Comparison of ENCODE assay signal across 1 cellular context in the genomic region with DNA sequence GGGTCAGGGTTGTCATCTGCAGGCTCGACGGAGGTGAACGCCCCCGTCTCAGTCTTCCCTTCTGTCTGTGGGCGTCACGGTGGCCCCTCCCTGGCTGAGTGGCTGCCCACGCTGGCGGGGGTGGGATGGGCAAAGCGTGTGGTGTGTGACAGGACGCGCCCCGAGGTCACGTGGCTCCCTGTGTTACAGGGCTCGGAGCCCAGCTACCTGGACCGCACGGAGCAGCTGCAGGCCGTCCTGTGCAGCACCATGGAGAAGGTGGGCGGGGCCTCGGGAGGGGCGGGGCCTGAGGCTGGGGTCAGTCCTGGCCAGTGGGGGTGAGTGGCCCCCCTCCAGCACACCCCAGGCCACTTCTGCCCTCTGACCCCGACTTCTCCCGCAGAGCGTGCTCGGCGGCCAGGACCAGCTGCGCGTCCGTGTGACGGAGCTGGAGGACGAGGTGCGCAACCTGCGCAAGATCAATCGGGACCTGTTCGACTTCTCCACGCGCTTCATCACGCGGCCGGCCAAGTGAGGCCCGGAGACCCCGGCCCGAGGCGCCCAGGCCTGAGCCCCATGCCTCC.
TF ChIP-seq lines count a peak whose summit lies in the region.

No MANE protein-coding gene starts in this region.

TF ChIP-seq in K562, 482 proteins besides CTCF, POLR2A, EP300 and RAD21:
- TF ChIP-seq POLR2G (IDR thresholded peaks at IDR 0.05; ENCODE audit: low read depth, low read length) (peak; percentile 42), EGR1 (conservative IDR thresholded peaks at IDR 0.05) (peak; percentile 26; the same call in 1 of the 2 replicates), CAMTA2 (CRISPR knock-in tag; conservative IDR thresholded peaks at IDR 0.05) (no peak), SUPT5H (IDR thresholded peaks at IDR 0.05) (0 out of 2 replicates have a peak, but pooled peaks have one; percentile 31), PHF21A (IDR thresholded peaks at IDR 0.05; ENCODE audit: borderline replicate concordance, low read depth) (peak; percentile 72; the same call in 1 of the 2 replicates), RBM22 (IDR thresholded peaks at IDR 0.05; ENCODE audit: low read depth, low read length, poor library complexity, severe bottlenecking) (peak; percentile 25), HIVEP1 (CRISPR knock-in tag; IDR thresholded peaks at IDR 0.05) (no peak), HMGN3 (IDR thresholded peaks at IDR 0.05; ENCODE audit: borderline replicate concordance, extremely low read depth, insufficient read length, low read depth, low read length) (peak; percentile 39), FOXM1 (IDR thresholded peaks at IDR 0.05; ENCODE audit: low read depth) (no peak), FOXM1 (CRISPR knock-in tag; IDR thresholded peaks at IDR 0.05; ENCODE audit: low read depth) (0 out of 2 replicates have a peak, but pooled peaks have one; percentile 39)
- TF ChIP-seq, protein P1, sequence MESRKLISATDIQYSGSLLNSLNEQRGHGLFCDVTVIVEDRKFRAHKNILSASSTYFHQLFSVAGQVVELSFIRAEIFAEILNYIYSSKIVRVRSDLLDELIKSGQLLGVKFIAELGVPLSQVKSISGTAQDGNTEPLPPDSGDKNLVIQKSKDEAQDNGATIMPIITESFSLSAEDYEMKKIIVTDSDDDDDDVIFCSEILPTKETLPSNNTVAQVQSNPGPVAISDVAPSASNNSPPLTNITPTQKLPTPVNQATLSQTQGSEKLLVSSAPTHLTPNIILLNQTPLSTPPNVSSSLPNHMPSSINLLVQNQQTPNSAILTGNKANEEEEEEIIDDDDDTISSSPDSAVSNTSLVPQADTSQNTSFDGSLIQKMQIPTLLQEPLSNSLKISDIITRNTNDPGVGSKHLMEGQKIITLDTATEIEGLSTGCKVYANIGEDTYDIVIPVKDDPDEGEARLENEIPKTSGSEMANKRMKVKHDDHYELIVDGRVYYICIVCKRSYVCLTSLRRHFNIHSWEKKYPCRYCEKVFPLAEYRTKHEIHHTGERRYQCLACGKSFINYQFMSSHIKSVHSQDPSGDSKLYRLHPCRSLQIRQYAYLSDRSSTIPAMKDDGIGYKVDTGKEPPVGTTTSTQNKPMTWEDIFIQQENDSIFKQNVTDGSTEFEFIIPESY (CRISPR knock-in tag; IDR thresholded peaks at IDR 0.05), result peak; percentile 84
- TF ChIP-seq, protein P2, sequence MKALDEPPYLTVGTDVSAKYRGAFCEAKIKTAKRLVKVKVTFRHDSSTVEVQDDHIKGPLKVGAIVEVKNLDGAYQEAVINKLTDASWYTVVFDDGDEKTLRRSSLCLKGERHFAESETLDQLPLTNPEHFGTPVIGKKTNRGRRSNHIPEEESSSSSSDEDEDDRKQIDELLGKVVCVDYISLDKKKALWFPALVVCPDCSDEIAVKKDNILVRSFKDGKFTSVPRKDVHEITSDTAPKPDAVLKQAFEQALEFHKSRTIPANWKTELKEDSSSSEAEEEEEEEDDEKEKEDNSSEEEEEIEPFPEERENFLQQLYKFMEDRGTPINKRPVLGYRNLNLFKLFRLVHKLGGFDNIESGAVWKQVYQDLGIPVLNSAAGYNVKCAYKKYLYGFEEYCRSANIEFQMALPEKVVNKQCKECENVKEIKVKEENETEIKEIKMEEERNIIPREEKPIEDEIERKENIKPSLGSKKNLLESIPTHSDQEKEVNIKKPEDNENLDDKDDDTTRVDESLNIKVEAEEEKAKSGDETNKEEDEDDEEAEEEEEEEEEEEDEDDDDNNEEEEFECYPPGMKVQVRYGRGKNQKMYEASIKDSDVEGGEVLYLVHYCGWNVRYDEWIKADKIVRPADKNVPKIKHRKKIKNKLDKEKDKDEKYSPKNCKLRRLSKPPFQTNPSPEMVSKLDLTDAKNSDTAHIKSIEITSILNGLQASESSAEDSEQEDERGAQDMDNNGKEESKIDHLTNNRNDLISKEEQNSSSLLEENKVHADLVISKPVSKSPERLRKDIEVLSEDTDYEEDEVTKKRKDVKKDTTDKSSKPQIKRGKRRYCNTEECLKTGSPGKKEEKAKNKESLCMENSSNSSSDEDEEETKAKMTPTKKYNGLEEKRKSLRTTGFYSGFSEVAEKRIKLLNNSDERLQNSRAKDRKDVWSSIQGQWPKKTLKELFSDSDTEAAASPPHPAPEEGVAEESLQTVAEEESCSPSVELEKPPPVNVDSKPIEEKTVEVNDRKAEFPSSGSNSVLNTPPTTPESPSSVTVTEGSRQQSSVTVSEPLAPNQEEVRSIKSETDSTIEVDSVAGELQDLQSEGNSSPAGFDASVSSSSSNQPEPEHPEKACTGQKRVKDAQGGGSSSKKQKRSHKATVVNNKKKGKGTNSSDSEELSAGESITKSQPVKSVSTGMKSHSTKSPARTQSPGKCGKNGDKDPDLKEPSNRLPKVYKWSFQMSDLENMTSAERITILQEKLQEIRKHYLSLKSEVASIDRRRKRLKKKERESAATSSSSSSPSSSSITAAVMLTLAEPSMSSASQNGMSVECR (CRISPR knock-in tag; IDR thresholded peaks at IDR 0.05), result no peak
